Comparison of ENCODE assay signal across 12 cellular contexts in the genomic region with DNA sequence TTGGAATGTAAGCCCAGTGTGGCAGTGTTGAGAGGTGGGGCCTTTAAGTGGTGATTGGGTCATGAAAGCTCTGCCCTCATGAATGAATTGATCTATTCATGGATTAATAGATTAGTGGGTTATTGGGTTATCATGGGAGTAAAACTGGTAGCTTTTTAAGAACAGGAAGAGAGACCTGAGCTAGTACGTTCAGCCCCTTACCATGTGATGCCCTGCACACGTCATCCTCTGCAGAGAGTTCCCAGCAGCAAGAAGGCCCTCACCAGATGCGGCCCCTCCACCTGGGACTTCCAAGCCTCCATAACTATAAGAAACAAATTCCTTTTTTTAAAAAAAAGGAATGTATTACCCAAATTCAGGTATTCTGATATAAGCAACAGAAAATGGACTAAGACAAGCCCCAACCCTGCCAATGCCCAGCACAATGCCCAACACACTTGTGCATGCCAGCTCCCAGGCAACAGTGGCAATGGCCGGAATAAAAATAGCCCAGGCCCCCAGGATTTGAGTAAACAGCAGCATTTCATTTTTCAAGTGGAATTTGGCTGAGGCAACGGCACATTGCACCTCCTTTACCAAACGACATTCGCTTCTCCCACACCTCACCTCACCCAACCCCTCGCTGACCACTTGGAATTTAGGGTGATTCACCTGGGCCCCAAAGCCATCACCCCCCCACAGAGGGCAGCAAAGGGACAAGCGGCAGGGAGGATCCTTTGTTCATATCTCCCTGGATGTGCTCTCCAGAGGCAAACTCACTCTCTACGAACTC.
A peak's percentile ranks its signal among the peaks of the same experiment; 100 is the strongest.
DNase-seq lines count a peak whose midpoint lies in the region; ATAC-seq and TF ChIP-seq lines count a peak whose summit lies in the region.
"Had no signal": no experiment of that assay in that cellular context is flagged by ENCODE, and none has a peak within 500 bp of the region (broad histone marks: within the 10 kb centered on the region; RNA-seq: fewer than 3 reads in every experiment).

No MANE protein-coding gene starts in this region.

- H3K4me1 Mint-ChIP-seq in endothelial cell (ENCODE audit: unreplicated experiment): peaks cover 60% of the 10 kb centered on the region

- H3K27ac ChIP-seq in transverse colon: peak overlapping the region; percentile 5 to 41 (median 28)

- H3K9me3 Mint-ChIP-seq in endothelial cell (ENCODE audit: unreplicated experiment): no peaks in the 10 kb centered on the region
- H3K9me3 Mint-ChIP-seq: mesothelial cell of epicardium had no signal

- peak overlapping the region; percentile 48 for H3K27ac Mint-ChIP-seq in endothelial cell (ENCODE audit: unreplicated experiment)
- H3K27ac Mint-ChIP-seq: mesothelial cell of epicardium had no signal

- peaks cover 12% of the 10 kb centered on the region for H3K27me3 Mint-ChIP-seq in endothelial cell (ENCODE audit: unreplicated experiment)

- intact Hi-C loops in transverse colon (cut with DNase I; ENCODE audit: low total_unique reads): no loop called here

- TF ChIP-seq POLR2A in transverse colon (IDR thresholded peaks at IDR 0.05): no peak

- peak; percentile 28 for DNase-seq in activated effector memory CD4-positive, alpha-beta T cell treated with anti-CD3 and anti-CD28 coated beads, Interleukin-2, amount 50 U/mL, for 16 hours
- no peak for DNase-seq in activated effector memory CD4-positive, alpha-beta T cell treated with Interleukin-2 at 50 U/mL for 16 hours
- no peak for DNase-seq in endothelial cell (ENCODE audit: low spot score)
- DNase-seq in mesenteric fat pad (ENCODE audit: low spot score): peak; percentile 51
- no peak for DNase-seq in transverse colon
- DNase-seq in activated T-cell treated with anti-CD3 and anti-CD28 coated beads, Interleukin-2, amount 50 U/mL, for 48 hours: no peak
- DNase-seq: activated T-cell treated with anti-CD3 and anti-CD28 coated beads for 4 hours, RPMI8226 had no signal

- ATAC-seq in HG03159 (IDR thresholded peaks at IDR 0.05; ENCODE audit: unreplicated experiment) (no peak), HG02610 (IDR thresholded peaks at IDR 0.05; ENCODE audit: unreplicated experiment) (no peak)

- H3K4me3 Mint-ChIP-seq in endothelial cell (ENCODE audit: unreplicated experiment): no peak overlapping the region
- H3K4me3 Mint-ChIP-seq: mesothelial cell of epicardium had no signal

- H3K9me3 ChIP-seq in transverse colon: no peaks in the 10 kb centered on the region
- H3K9me3 ChIP-seq: A549 had no signal

- H3K4me3 ChIP-seq in transverse colon: no peak overlapping the region
- H3K4me3 ChIP-seq: A549 had no signal

- no peak for TF ChIP-seq EP300 in transverse colon (IDR thresholded peaks at IDR 0.05; ENCODE audit: low read depth)

- H3K27me3 ChIP-seq in transverse colon: no peaks in the 10 kb centered on the region

- no peaks in the 10 kb centered on the region for H3K36me3 Mint-ChIP-seq in endothelial cell (ENCODE audit: low read depth, unreplicated experiment)
- H3K36me3 Mint-ChIP-seq: mesothelial cell of epicardium had no signal

- no peak for TF ChIP-seq CTCF in endothelial cell (IDR thresholded peaks at IDR 0.05; ENCODE audit: unreplicated experiment)
- no peak for TF ChIP-seq CTCF in transverse colon (IDR thresholded peaks at IDR 0.05)

- H3K36me3 ChIP-seq in transverse colon: no peaks in the 10 kb centered on the region

- H3K4me1 ChIP-seq in transverse colon: peaks cover 20 to 37% (median 29%) of the 10 kb centered on the region in 4 donors

- WGBS in transverse colon (ENCODE audit: low coverage in 1 of 2), 2 donors: 63 to 71% methylated on average over 4 to 10 of the region's 10 CpGs

- in situ Hi-C loops in transverse colon (cut with MboI; ENCODE audit: low pct_ligation_motif_present in 1 of 4, low pct_unique_long_range_greater_than_20kb in 1 of 4, low sequenced_read_pairs in 3 of 4): no loop called here

Comparison
In these comparisons a context has a peak if more than half of its experiments do, and no peak if none do; other contexts are left out.
1. DNase-seq: peak in activated effector memory CD4-positive, alpha-beta T cell treated with anti-CD3 and anti-CD28 coated beads, Interleukin-2, amount 50 U/mL, for 16 hours (single experiment) and mesenteric fat pad (single experiment); none in activated effector memory CD4-positive, alpha-beta T cell treated with Interleukin-2 at 50 U/mL for 16 hours (single experiment), endothelial cell (single experiment), transverse colon (single experiment) and activated T-cell treated with anti-CD3 and anti-CD28 coated beads, Interleukin-2, amount 50 U/mL, for 48 hours (0 of 2).